10 cellular contexts compared by ENCODE assay signal in the genomic region with DNA sequence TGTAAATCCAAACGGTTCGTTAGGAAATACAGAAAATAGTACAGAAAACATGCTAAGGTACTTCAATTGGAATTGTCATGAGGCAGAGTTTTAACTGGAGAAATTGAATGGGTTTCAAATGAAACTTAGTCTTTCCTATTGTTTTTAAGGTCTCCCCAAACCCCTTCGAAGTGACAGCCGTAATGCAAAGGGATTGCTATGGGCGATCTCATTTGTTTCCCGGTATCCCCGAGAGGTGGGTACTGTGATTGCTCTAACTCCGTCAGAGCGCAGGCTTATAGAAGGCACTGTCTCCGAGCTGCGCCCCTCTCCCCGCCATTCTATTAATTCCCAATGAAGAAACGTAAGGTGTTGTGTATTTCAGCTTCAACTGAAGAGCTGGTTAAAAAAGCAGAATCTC. TPM values are rescaled to one million over a fixed set of nuclear protein-coding genes. Genes with fewer than 3 reads are reported as not detected.
DNase-seq lines count a peak whose midpoint lies in the region; ATAC-seq and TF ChIP-seq lines count a peak whose summit lies in the region.
"Had no signal": no experiment of that assay in that cellular context is flagged by ENCODE, and none has a peak within 500 bp of the region (broad histone marks: within the 10 kb centered on the region; RNA-seq: fewer than 3 reads in every experiment).

No MANE protein-coding gene starts in this region.

- H3K9me3 Mint-ChIP-seq in CD4-positive, alpha-beta memory T cell: no peaks in the 10 kb centered on the region
- no peaks in the 10 kb centered on the region for H3K9me3 Mint-ChIP-seq in nephron
- H3K9me3 Mint-ChIP-seq: dendritic cell treated with granulocyte-macrophage colony-stimulating factor and Interleukin-4, amounts not matched to agents 40 ng/mL and 50 ng/mL, for 4 days had no signal

- H4K91ac ChIP-seq in IMR-90 (ENCODE audit: insufficient read depth, low read depth, low read length): no peak overlapping the region

- no peaks in the 10 kb centered on the region for H3K9me1 ChIP-seq in IMR-90 (ENCODE audit: insufficient read depth, low read length)

- H3K9me3 ChIP-seq in CD4-positive, alpha-beta memory T cell (ENCODE audit: control insufficient read depth in 1 of 2, low read length in 2 of 2): no peaks in the 10 kb centered on the region
- H3K9me3 ChIP-seq in IMR-90 (ENCODE audit: control insufficient read depth, insufficient read depth, low read length) (no peaks in the 10 kb centered on the region), sigmoid colon (no peaks in the 10 kb centered on the region)

- no peak overlapping the region for H3K18ac ChIP-seq in IMR-90 (ENCODE audit: low read depth, low read length)

- intact Hi-C loops in CD4-positive, alpha-beta memory T cell (cut with micrococcal nuclease): loop anchor here (2.0 kb wide), 1 partner anchor 58 kb away; the partner anchor contains the start of gene TRIM11
- intact Hi-C loops in IMR-90 (cut with micrococcal nuclease): no loop called here
- intact Hi-C loops in dorsolateral prefrontal cortex (cut with DNase I): no loop called here
- intact Hi-C loops in sigmoid colon (cut with DNase I): no loop called here

- H3K27me3 ChIP-seq in CD4-positive, alpha-beta memory T cell (ENCODE audit: insufficient read depth, low read length): no peaks in the 10 kb centered on the region
- H3K27me3 ChIP-seq in IMR-90 (ENCODE audit: control insufficient read depth, insufficient read depth, low read length): peaks cover 31% of the 10 kb centered on the region
- peaks cover 0 to 74% (median 32%) of the 10 kb centered on the region in 45 donors for H3K27me3 ChIP-seq in dorsolateral prefrontal cortex
- peaks cover 35 to 100% (median 98%) of the 10 kb centered on the region in 3 donors for H3K27me3 ChIP-seq in sigmoid colon

- peak overlapping the region; percentile 89 for H3K4me2 ChIP-seq in IMR-90 (ENCODE audit: low read depth, low read length)

- H3K4ac ChIP-seq in IMR-90 (ENCODE audit: low read depth, low read length): no peak overlapping the region

- H3K4me3 ChIP-seq in CD4-positive, alpha-beta memory T cell (ENCODE audit: low read length in 2 of 2): peak overlapping the region; percentile 51 to 85
- H3K4me3 ChIP-seq in IMR-90 (ENCODE audit: insufficient read depth, low read depth, low read length): peak overlapping the region; percentile 54
- peak overlapping the region; percentile 19 to 75 (median 57) for H3K4me3 ChIP-seq in dorsolateral prefrontal cortex
- no peak overlapping the region for H3K4me3 ChIP-seq in sigmoid colon

- peak overlapping the region; percentile 39 for H3K27ac ChIP-seq in CD4-positive, alpha-beta memory T cell (ENCODE audit: low read depth, low read length)
- H3K27ac ChIP-seq in IMR-90 (ENCODE audit: insufficient read depth, low read length) (no peak overlapping the region), dorsolateral prefrontal cortex (peak overlapping the region in 1 of 59 donors; percentile 57), sigmoid colon (no peak overlapping the region)
- H3K27ac ChIP-seq: VCaP had no signal

- ATAC-seq in IMR-90 (ENCODE audit: low read depth) (no peak), GM18867 (IDR thresholded peaks at IDR 0.05; ENCODE audit: unreplicated experiment) (no peak)

- dilution Hi-C loops in IMR-90 (cut with HindIII; ENCODE audit: low sequenced_read_pairs, unreplicated experiment): no loop called here

- no peak for TF ChIP-seq RAD21 in IMR-90 (IDR thresholded peaks at IDR 0.05; ENCODE audit: low read length)

- no peak for TF ChIP-seq EP300 in sigmoid colon (IDR thresholded peaks at IDR 0.05)

- H3K56ac ChIP-seq in IMR-90 (ENCODE audit: extremely low read depth, insufficient read depth, low read length): no peak overlapping the region

- peak overlapping the region; percentile 92 for H2AFZ ChIP-seq in IMR-90 (replicated peaks; ENCODE audit: low read length, poor library complexity)

- POLR2A ChIA-PET in CD4-positive, alpha-beta memory T cell (lab: Charles Lee; ENCODE audit: partially characterized antibody): interaction anchor here (1.0 to 3.9 kb wide), 8 partner anchors 10 to 382 kb away, joined by 3 to 70 read pairs (median 6); partner anchors contain the start of genes GUK1, RNF187 and TRIM11
- POLR2A ChIA-PET in IMR-90 (lab: Charles Lee; ENCODE audit: unreplicated experiment): no interaction called here

- TF ChIP-seq CTCF in IMR-90 (conservative IDR thresholded peaks at IDR 0.05; ENCODE audit: low read depth, low read length) (no peak), dorsolateral prefrontal cortex (IDR thresholded peaks at IDR 0.05 in 54 of 56, conservative IDR thresholded peaks at IDR 0.05 in 2 of 56; ENCODE audit: low read depth in 1 of 56, partially characterized antibody in 56 of 56) (no peak), nephron (IDR thresholded peaks at IDR 0.05; ENCODE audit: unreplicated experiment in 3 of 3) (no peak), sigmoid colon (IDR thresholded peaks at IDR 0.05) (no peak)

- no peak overlapping the region for H3K14ac ChIP-seq in IMR-90 (replicated peaks; ENCODE audit: low read depth, low read length)

- no TSS peak for BruUV-seq in IMR-90 (replicated peaks; lab: Mats Ljungman, UMichigan)

- peaks cover 34% of the 10 kb centered on the region for H3K4me1 ChIP-seq in CD4-positive, alpha-beta memory T cell (ENCODE audit: insufficient read depth, low read length)
- no peaks in the 10 kb centered on the region; the same call in 1 of the 2 replicates for H3K4me1 ChIP-seq in IMR-90 (ENCODE audit: control insufficient read depth, insufficient read depth, low read length)
- H3K4me1 ChIP-seq in sigmoid colon: peaks cover 0 to 16% (median 11%) of the 10 kb centered on the region in 4 donors

- CTCF ChIA-PET in CD4-positive, alpha-beta memory T cell (lab: Charles Lee; ENCODE audit: partially characterized antibody): interaction anchor here (1.0 to 3.1 kb wide), 6 partner anchors 8 to 36 kb away, joined by 3 to 18 read pairs (median 6); partner anchors contain the start of gene RNF187
- CTCF ChIA-PET in IMR-90 (lab: Yijun Ruan, JAX): interaction anchor here (1.2 kb wide), 2 partner anchors 14 to 72 kb away, joined by 3 to 4 read pairs; no protein-coding TSS in a partner anchor

- no peak for TF ChIP-seq POLR2A in IMR-90 (IDR thresholded peaks at IDR 0.05; ENCODE audit: low read depth, low read length)
- TF ChIP-seq POLR2A in sigmoid colon (IDR thresholded peaks at IDR 0.05): no peak

- H4K20me1 ChIP-seq in IMR-90 (ENCODE audit: insufficient read depth, low read length): no peaks in the 10 kb centered on the region

- no peaks in the 10 kb centered on the region for H3K79me1 ChIP-seq in IMR-90 (ENCODE audit: low read depth in 1 of 2, low read length in 2 of 2)

- no peak overlapping the region for H2BK120ac ChIP-seq in IMR-90 (ENCODE audit: low read depth, low read length)

- H4K5ac ChIP-seq in IMR-90 (ENCODE audit: low read depth, low read length): no peak overlapping the region

- peak overlapping the region; percentile 71 to 92 (median 84) for H3K27ac Mint-ChIP-seq in CD4-positive, alpha-beta memory T cell
- H3K27ac Mint-ChIP-seq in nephron: peak overlapping the region; percentile 30 to 91 (median 80)
- H3K27ac Mint-ChIP-seq: dendritic cell treated with granulocyte-macrophage colony-stimulating factor and Interleukin-4, amounts not matched to agents 40 ng/mL and 50 ng/mL, for 4 days had no signal

- H3K36me3 ChIP-seq in CD4-positive, alpha-beta memory T cell (ENCODE audit: insufficient read depth, low read length): no peaks in the 10 kb centered on the region
- H3K36me3 ChIP-seq in IMR-90 (ENCODE audit: control insufficient read depth, insufficient read depth, low read length): no peaks in the 10 kb centered on the region
- H3K36me3 ChIP-seq in sigmoid colon: no peaks in the 10 kb centered on the region

- peak overlapping the region; percentile 73 to 75; a peak in 1 of 4 replicates for H4K8ac ChIP-seq in IMR-90 (ENCODE audit: low read depth in 2 of 2, low read length in 2 of 2)

- no peak overlapping the region for H2BK20ac ChIP-seq in IMR-90 (ENCODE audit: low read depth, low read length)

- H3K4me1 Mint-ChIP-seq in CD4-positive, alpha-beta memory T cell: peaks cover 31 to 55% (median 45%) of the 10 kb centered on the region in 4 donors
- peaks cover 26% of the 10 kb centered on the region for H3K4me1 Mint-ChIP-seq in nephron

- no peak overlapping the region for H2AK9ac ChIP-seq in IMR-90 (replicated peaks; ENCODE audit: low read depth, low read length, poor library complexity)

- H3K23ac ChIP-seq in IMR-90 (ENCODE audit: low read depth, low read length): no peak overlapping the region; the same call in 1 of the 2 replicates

- H3K9ac ChIP-seq in IMR-90 (ENCODE audit: low read depth, low read length): no peak overlapping the region

- H2AK5ac ChIP-seq in IMR-90 (ENCODE audit: low read depth, low read length): no peak overlapping the region

- WGBS in IMR-90 (ENCODE audit: extremely low coverage in 2 of 2, insufficient read length in 1 of 2), 2 experiments: no CpG with 5 or more reads among the region's 13 CpGs
- 23 to 29% methylated on average over 13 of the region's 13 CpGs for WGBS in sigmoid colon, 2 donors

- no peak overlapping the region for H2BK5ac ChIP-seq in IMR-90 (ENCODE audit: low read depth, low read length, poor library complexity, severe bottlenecking)

- no peaks in the 10 kb centered on the region for H3K36me3 Mint-ChIP-seq in CD4-positive, alpha-beta memory T cell
- H3K36me3 Mint-ChIP-seq in nephron (ENCODE audit: low read depth): no peaks in the 10 kb centered on the region

- H3K4me3 Mint-ChIP-seq in CD4-positive, alpha-beta memory T cell: peak overlapping the region; percentile 81 to 88 (median 86)
- H3K4me3 Mint-ChIP-seq in nephron: peak overlapping the region; percentile 86 to 90 (median 88)

- H2BK15ac ChIP-seq in IMR-90 (ENCODE audit: low read depth, low read length): no peak overlapping the region

- DNase-seq in CD4-positive, alpha-beta memory T cell: no peak
- DNase-seq in IMR-90: no peak
- DNase-seq in dorsolateral prefrontal cortex: no peak
- no peak for DNase-seq in germinal center (ENCODE audit: low spot score)
- no peak for DNase-seq in kidney glomerular epithelial cell (lab: John Stamatoyannopoulos, UW)
- DNase-seq in sigmoid colon: no peak

- H3K27me3 Mint-ChIP-seq in CD4-positive, alpha-beta memory T cell: peaks cover 2 to 7% of the 10 kb centered on the region in 2 donors
- H3K27me3 Mint-ChIP-seq in nephron (ENCODE audit: low read depth): peaks cover 37% of the 10 kb centered on the region

- in situ Hi-C loops in IMR-90 (cut with MboI; ENCODE audit: low sequenced_read_pairs): no loop called here

RNA-seq across cellular contexts. Expression of gene RNF187, which starts 22.0 kb away (rescaled TPM):
- total RNA-seq in CD4-positive, alpha-beta memory T cell: 10 to 100 TPM; 67.4 to 73.4 TPM
- 10 to 100 TPM; 15.3 to 46.4 TPM for polyA plus RNA-seq in CD4-positive, alpha-beta memory T cell
- total RNA-seq in IMR-90 (2012; rRNA removed): 13.6 and 14.0 TPM in 2 replicates
- 55.4 and 60.2 TPM in 2 replicates for polyA plus RNA-seq in IMR-90 (2012; rRNA removed)
- polyA plus RNA-seq in IMR-90 (2012; cell fraction: cytosol; rRNA removed): 66.0 and 74.1 TPM in 2 replicates
- 23.7 and 33.7 TPM in 2 replicates for polyA plus RNA-seq in IMR-90 (2012; cell fraction: nucleus; rRNA removed; ENCODE audit: low replicate concordance)
- total RNA-seq in dorsolateral prefrontal cortex: 100 to 1,000 TPM; 154 to 378 (median 280) TPM
- total RNA-seq in sigmoid colon: 10 to 100 TPM; 17.3 to 24.4 (median 22.6) TPM
- polyA plus RNA-seq in sigmoid colon: 10 to 100 TPM; 23.4 to 39.8 (median 28.2) TPM

RNA-seq across cellular contexts. Expression of gene TRIM17, which starts 48.5 kb away (rescaled TPM):
- total RNA-seq in CD4-positive, alpha-beta memory T cell: under 1 TPM; 0.69 to 0.76 TPM
- polyA plus RNA-seq in CD4-positive, alpha-beta memory T cell: under 1 TPM in 1 of 2 donors, not detected in 1; 0.25 TPM
- not detected in 2 replicates for total RNA-seq in IMR-90 (2012; rRNA removed)
- polyA plus RNA-seq in IMR-90 (2012; rRNA removed): 0.26 and 0.39 TPM in 2 replicates
- polyA plus RNA-seq in IMR-90 (2012; cell fraction: cytosol; rRNA removed): 0.06 and 0.11 TPM in 2 replicates
- 2.9 and 3.3 TPM in 2 replicates for polyA plus RNA-seq in IMR-90 (2012; cell fraction: nucleus; rRNA removed; ENCODE audit: low replicate concordance)
- total RNA-seq in dorsolateral prefrontal cortex: 10 to 100 TPM in 116 of 120 experiments, 1 to 10 TPM in 4; 8.5 to 40.4 (median 21.4) TPM
- under 1 TPM in 1 of 4 donors, not detected in 3; 0.95 TPM for total RNA-seq in sigmoid colon
- under 1 TPM in 1 of 3 donors, not detected in 2; 0.44 TPM for polyA plus RNA-seq in sigmoid colon

RNA-seq across cellular contexts. Expression of gene TRIM11, which starts 58.5 kb away (rescaled TPM):
- total RNA-seq in CD4-positive, alpha-beta memory T cell: 10 to 100 TPM; 56.6 to 61.7 TPM
- polyA plus RNA-seq in CD4-positive, alpha-beta memory T cell: 10 to 100 TPM; 11.0 to 26.2 TPM
- total RNA-seq in IMR-90 (2012; rRNA removed) (6.8 and 7.2 TPM in 2 replicates), dorsolateral prefrontal cortex (10 to 100 TPM; 15.7 to 36.4 (median 25.3) TPM), sigmoid colon (10 to 100 TPM; 11.8 to 19.6 (median 16.0) TPM)
- polyA plus RNA-seq in IMR-90 (2012; rRNA removed) (15.1 and 16.2 TPM in 2 replicates), sigmoid colon (10 to 100 TPM; 12.0 to 32.9 (median 14.3) TPM)
- polyA plus RNA-seq in IMR-90 (2012; cell fraction: cytosol; rRNA removed): 14.7 and 18.5 TPM in 2 replicates
- polyA plus RNA-seq in IMR-90 (2012; cell fraction: nucleus; rRNA removed; ENCODE audit: low replicate concordance): 28.2 and 54.2 TPM in 2 replicates

Comparison
In these comparisons a context has a peak if more than half of its experiments do, and no peak if none do; other contexts are left out.
1. H3K4me3 ChIP-seq: peak in CD4-positive, alpha-beta memory T cell (2 of 2), IMR-90 (single experiment) and dorsolateral prefrontal cortex (59 of 59); none in sigmoid colon (0 of 4).